Comparison of ENCODE assay signal across 28 cellular contexts in genomic region chr5:33166971-33167370, GRCh38.
DNase-seq lines count a peak whose midpoint lies in the region; ATAC-seq, FAIRE-seq and TF ChIP-seq lines count a peak whose summit lies in the region.
"Had no signal": no experiment of that assay in that cellular context is flagged by ENCODE, and none has a peak within 500 bp of the region (broad histone marks: within the 10 kb centered on the region; RNA-seq: fewer than 3 reads in every experiment).

No MANE protein-coding gene starts in this region.

- no peak for FAIRE-seq in GM19239 (lab: Jason Lieb, UNC)
- FAIRE-seq: GM12892, K562 had no signal

- H3K27me3 ChIP-seq in neural progenitor cell (no peaks in the 10 kb centered on the region), psoas muscle (ENCODE audit: insufficient read depth in 3 of 3, low read length in 2 of 3) (no peaks in the 10 kb centered on the region)
- H3K27me3 ChIP-seq: BE2C had no signal

- H3K9ac ChIP-seq in neural progenitor cell = no peak overlapping the region
- H3K9ac ChIP-seq: GM23248 had no signal

- H3K27ac ChIP-seq in neural progenitor cell = no peak overlapping the region
- H3K27ac ChIP-seq in psoas muscle = no peak overlapping the region
- H3K27ac ChIP-seq: GM23248, SK-N-MC had no signal

- H3K4me1 ChIP-seq in neural progenitor cell = no peaks in the 10 kb centered on the region
- H3K4me1 ChIP-seq in psoas muscle = no peaks in the 10 kb centered on the region
- H3K4me1 ChIP-seq: BE2C, HAP-1 had no signal

- intact Hi-C loops in psoas muscle (cut with DNase I) = no loop called here

- ATAC-seq in GM21381 (IDR thresholded peaks at IDR 0.05; ENCODE audit: unreplicated experiment) (no peak), psoas muscle (no peak)
- ATAC-seq: K562, Panc1 had no signal

- H3F3A ChIP-seq in neural progenitor cell (ENCODE audit: low read depth) = no peaks in the 10 kb centered on the region

- no peak overlapping the region for H3K4me2 ChIP-seq in neural progenitor cell

- H3K4me3 ChIP-seq in neural progenitor cell (no peak overlapping the region), psoas muscle (no peak overlapping the region)
- H3K4me3 ChIP-seq: GM23248, HAP-1, K562, SK-N-MC had no signal

- H3K79me2 ChIP-seq in neural progenitor cell (ENCODE audit: low read depth) = no peaks in the 10 kb centered on the region

- DNase-seq in ELF-1 (ENCODE audit: low read depth, low spot score) (peak; percentile 58), NCI-H69 (lab: John Stamatoyannopoulos, UW) (peak; percentile 6), chondrocyte (ENCODE audit: low spot score) (no peak), neural progenitor cell (ENCODE audit: low spot score) (no peak), GM19239 (ENCODE audit: insufficient read length, low spot score) (no peak), psoas muscle (no peak)
- DNase-seq: 8988T; ACHN; BE2C; CD8-positive, alpha-beta memory T cell; DMS 273 treated with DMSO at 0.1 percent for 48 hours; DMS79 treated with DMSO at 0.1 percent for 48 hours; Kasumi-1; MV-4-11; NCI-H1105; NCI-H1436 treated with DMSO at 0.1 percent for 48 hours; NCI-H1930; NCI-H2107; NCI-H524; SHP77 treated with DMSO at 0.1 percent for 48 hours had no signal

- H3K36me3 Mint-ChIP-seq in chondrocyte (ENCODE audit: low read depth) (peaks cover 26% of the 10 kb centered on the region), neural progenitor cell (no peaks in the 10 kb centered on the region)
- H3K36me3 Mint-ChIP-seq: CD14-positive monocyte; CD8-positive, alpha-beta memory T cell had no signal

- 60 to 73% (median 67%) methylated on average over 3 of the region's 3 CpGs for WGBS in psoas muscle, 3 donors

- H2AFZ ChIP-seq in neural progenitor cell (replicated peaks) = peak overlapping the region; percentile 50
- H2AFZ ChIP-seq: GM23248 had no signal

- H3K27ac Mint-ChIP-seq in chondrocyte (ENCODE audit: unreplicated experiment) (peak overlapping the region; percentile 81), neural progenitor cell (no peak overlapping the region)
- H3K27ac Mint-ChIP-seq: CD14-positive monocyte; CD8-positive, alpha-beta memory T cell had no signal

- no peaks in the 10 kb centered on the region for H3K27me3 Mint-ChIP-seq in chondrocyte (ENCODE audit: low read depth)
- H3K27me3 Mint-ChIP-seq in neural progenitor cell (ENCODE audit: insufficient read depth, low read depth) = peaks cover 4% of the 10 kb centered on the region
- H3K27me3 Mint-ChIP-seq: CD8-positive, alpha-beta memory T cell had no signal

- H4K20me1 ChIP-seq in neural progenitor cell (ENCODE audit: low read depth) = no peaks in the 10 kb centered on the region

- H3K9me3 Mint-ChIP-seq in chondrocyte (ENCODE audit: low read depth) = peaks cover 49% of the 10 kb centered on the region
- peaks cover 22% of the 10 kb centered on the region for H3K9me3 Mint-ChIP-seq in neural progenitor cell

- H3K9me3 ChIP-seq in neural progenitor cell (ENCODE audit: low read depth) = no peaks in the 10 kb centered on the region
- peaks cover 11% of the 10 kb centered on the region for H3K9me3 ChIP-seq in psoas muscle
- H3K9me3 ChIP-seq: BE2C, HAP-1 had no signal

- H3K4me3 Mint-ChIP-seq in chondrocyte (ENCODE audit: unreplicated experiment) (no peak overlapping the region), neural progenitor cell (no peak overlapping the region)
- H3K4me3 Mint-ChIP-seq: CD14-positive monocyte; CD8-positive, alpha-beta memory T cell had no signal

- H3K36me3 ChIP-seq in neural progenitor cell (no peaks in the 10 kb centered on the region), psoas muscle (ENCODE audit: insufficient read depth in 1 of 2, low read depth in 1 of 2) (no peaks in the 10 kb centered on the region)
- H3K36me3 ChIP-seq: BE2C, HAP-1 had no signal

- no peak for TF ChIP-seq CTCF in chondrocyte (IDR thresholded peaks at IDR 0.05)
- no peak for TF ChIP-seq CTCF in neural progenitor cell (IDR thresholded peaks at IDR 0.05)
- no peak for TF ChIP-seq CTCF in psoas muscle (IDR thresholded peaks at IDR 0.05)

- H3K4me1 Mint-ChIP-seq in chondrocyte (ENCODE audit: low read depth) (peaks cover 24% of the 10 kb centered on the region), neural progenitor cell (no peaks in the 10 kb centered on the region)
- H3K4me1 Mint-ChIP-seq: CD14-positive monocyte; CD8-positive, alpha-beta memory T cell had no signal

Comparison
In these comparisons a context has a peak if more than half of its experiments do, and no peak if none do; other contexts are left out.
1. DNase-seq: peak in ELF-1 (single experiment) and NCI-H69 (single experiment); none in chondrocyte (single experiment), neural progenitor cell (single experiment), GM19239 (single experiment) and psoas muscle (0 of 2).